11 cellular contexts compared by ENCODE assay signal in genomic region chr1:181140891-181141290, GRCh38. TPM values are rescaled to one million over a fixed set of nuclear protein-coding genes. Genes with fewer than 3 reads are reported as not detected.
A peak's percentile ranks its signal among the peaks of the same experiment; 100 is the strongest.
DNase-seq lines count a peak whose midpoint lies in the region; ATAC-seq and TF ChIP-seq lines count a peak whose summit lies in the region.
"Had no signal": no experiment of that assay in that cellular context is flagged by ENCODE, and none has a peak within 500 bp of the region (broad histone marks: within the 10 kb centered on the region; RNA-seq: fewer than 3 reads in every experiment).

No MANE protein-coding gene starts in this region.

- no peak overlapping the region for H3K4me3 Mint-ChIP-seq in CD14-positive monocyte
- peak overlapping the region; percentile 67 for H3K4me3 Mint-ChIP-seq in activated naive CD8-positive, alpha-beta T cell treated with anti-CD3 and anti-CD28 coated beads, Interleukin-2, amount 10 ng/mL, durations not matched to agents 7 days and 5 days
- H3K4me3 Mint-ChIP-seq in osteocyte (ENCODE audit: unreplicated experiment), result no peak overlapping the region
- H3K4me3 Mint-ChIP-seq: CD8-positive, alpha-beta T cell had no signal

- TF ChIP-seq CTCF in CD14-positive monocyte (IDR thresholded peaks at IDR 0.05) (no peak), osteocyte (IDR thresholded peaks at IDR 0.05) (no peak)

- H3K27me3 Mint-ChIP-seq in CD14-positive monocyte (ENCODE audit: low read depth in 3 of 3), result peaks cover 1 to 8% (median 5%) of the 10 kb centered on the region in 3 donors
- peaks cover 17% of the 10 kb centered on the region for H3K27me3 Mint-ChIP-seq in activated naive CD8-positive, alpha-beta T cell treated with anti-CD3 and anti-CD28 coated beads, Interleukin-2, amount 10 ng/mL, durations not matched to agents 7 days and 5 days
- H3K27me3 Mint-ChIP-seq in osteocyte (ENCODE audit: unreplicated experiment), result peaks cover 21% of the 10 kb centered on the region

- ATAC-seq in HG02798 (IDR thresholded peaks at IDR 0.05; ENCODE audit: poor library complexity, unreplicated experiment) (peak; percentile 31), GM21619 (IDR thresholded peaks at IDR 0.05; ENCODE audit: unreplicated experiment) (no peak)
- no peak for ATAC-seq in activated naive CD8-positive, alpha-beta T cell treated with anti-CD3 and anti-CD28 coated beads, Interleukin-2, amount 10 ng/mL, durations not matched to agents 7 days and 5 days (ENCODE audit: low read depth)
- ATAC-seq: CD8-positive, alpha-beta T cell had no signal

- H3K9me3 Mint-ChIP-seq in CD14-positive monocyte (peaks cover 0 to 4% (median 0%) of the 10 kb centered on the region in 7 donors), osteocyte (ENCODE audit: unreplicated experiment) (peaks cover 2% of the 10 kb centered on the region)
- H3K9me3 Mint-ChIP-seq in activated naive CD8-positive, alpha-beta T cell treated with anti-CD3 and anti-CD28 coated beads, Interleukin-2, amount 10 ng/mL, durations not matched to agents 7 days and 5 days, result no peaks in the 10 kb centered on the region
- H3K9me3 Mint-ChIP-seq: CD8-positive, alpha-beta T cell had no signal

- no peak for DNase-seq in CD14-positive monocyte (ENCODE audit: low spot score)
- DNase-seq in activated naive CD8-positive, alpha-beta T cell treated with anti-CD3 and anti-CD28 coated beads, Interleukin-2, amount 10 ng/mL, durations not matched to agents 7 days and 5 days, result no peak
- no peak for DNase-seq in osteocyte (ENCODE audit: extremely low spot score, unreplicated experiment)
- no peak for DNase-seq in middle frontal gyrus (ENCODE audit: extremely low spot score, low spot score)
- no peak for DNase-seq in NCI-H1436 (lab: John Stamatoyannopoulos, UW)
- DNase-seq: CD8-positive, alpha-beta T cell; kidney glomerular epithelial cell; NCI-H1436 treated with DMSO at 0.1 percent for 48 hours; NCI-H446 treated with DMSO at 0.1 percent for 48 hours had no signal

- intact Hi-C loops in CD14-positive monocyte (cut with micrococcal nuclease), result loop anchor here (5.0 kb wide), 4 partner anchors 34 to 119 kb away; partner anchors contain the start of gene STX6 (in 1 of the 2)

- H3K27ac Mint-ChIP-seq in CD14-positive monocyte (peak overlapping the region; percentile 40 to 91 (median 77)), osteocyte (ENCODE audit: unreplicated experiment) (peak overlapping the region; percentile 4)
- H3K27ac Mint-ChIP-seq in activated naive CD8-positive, alpha-beta T cell treated with anti-CD3 and anti-CD28 coated beads, Interleukin-2, amount 10 ng/mL, durations not matched to agents 7 days and 5 days, result peak overlapping the region; percentile 76
- H3K27ac Mint-ChIP-seq: CD8-positive, alpha-beta T cell had no signal

- H3K4me1 Mint-ChIP-seq in CD14-positive monocyte (peaks cover 72% of the 10 kb centered on the region), osteocyte (ENCODE audit: unreplicated experiment) (peaks cover 46% of the 10 kb centered on the region)
- peaks cover 63% of the 10 kb centered on the region for H3K4me1 Mint-ChIP-seq in activated naive CD8-positive, alpha-beta T cell treated with anti-CD3 and anti-CD28 coated beads, Interleukin-2, amount 10 ng/mL, durations not matched to agents 7 days and 5 days

- peaks cover 2 to 8% of the 10 kb centered on the region in 2 donors for H3K36me3 Mint-ChIP-seq in CD14-positive monocyte
- H3K36me3 Mint-ChIP-seq in activated naive CD8-positive, alpha-beta T cell treated with anti-CD3 and anti-CD28 coated beads, Interleukin-2, amount 10 ng/mL, durations not matched to agents 7 days and 5 days, result peaks cover 3% of the 10 kb centered on the region
- no peaks in the 10 kb centered on the region for H3K36me3 Mint-ChIP-seq in osteocyte (ENCODE audit: unreplicated experiment)
- H3K36me3 Mint-ChIP-seq: CD8-positive, alpha-beta T cell had no signal

- POLR2A ChIA-PET in activated naive CD8-positive, alpha-beta T cell treated with anti-CD3 and anti-CD28 coated beads, Interleukin-2, amount 10 ng/mL, durations not matched to agents 7 days and 5 days (lab: Charles Lee), result interaction anchor here (0.6 to 11.1 kb wide), 9 partner anchors 8 to 119 kb away, joined by 3 to 175 read pairs (median 6); partner anchors contain the start of genes IER5, MR1 and STX6

RNA-seq across cellular contexts. Expression of gene IER5, which starts 52.4 kb away (rescaled TPM):
- polyA plus RNA-seq in CD14-positive monocyte, result 10 to 100 TPM; 13.7 to 29.0 TPM
- 10 to 100 TPM; 36.6 to 36.8 TPM for total RNA-seq in activated naive CD8-positive, alpha-beta T cell treated with anti-CD3 and anti-CD28 coated beads, Interleukin-2, amount 10 ng/mL, durations not matched to agents 7 days and 5 days
- total RNA-seq in osteocyte, result 29.8 and 32.2 TPM in 2 replicates

Comparison
In these comparisons a context has a peak if more than half of its experiments do, and no peak if none do; other contexts are left out.
1. H3K27ac Mint-ChIP-seq: peak in every context shown above with its lines; median percentile 77 in CD14-positive monocyte; 76 in activated naive CD8-positive, alpha-beta T cell treated with anti-CD3 and anti-CD28 coated beads, Interleukin-2, amount 10 ng/mL, durations not matched to agents 7 days and 5 days; 4 in osteocyte.